Comparison of ENCODE assay signal across 7 cellular contexts in the genomic region with DNA sequence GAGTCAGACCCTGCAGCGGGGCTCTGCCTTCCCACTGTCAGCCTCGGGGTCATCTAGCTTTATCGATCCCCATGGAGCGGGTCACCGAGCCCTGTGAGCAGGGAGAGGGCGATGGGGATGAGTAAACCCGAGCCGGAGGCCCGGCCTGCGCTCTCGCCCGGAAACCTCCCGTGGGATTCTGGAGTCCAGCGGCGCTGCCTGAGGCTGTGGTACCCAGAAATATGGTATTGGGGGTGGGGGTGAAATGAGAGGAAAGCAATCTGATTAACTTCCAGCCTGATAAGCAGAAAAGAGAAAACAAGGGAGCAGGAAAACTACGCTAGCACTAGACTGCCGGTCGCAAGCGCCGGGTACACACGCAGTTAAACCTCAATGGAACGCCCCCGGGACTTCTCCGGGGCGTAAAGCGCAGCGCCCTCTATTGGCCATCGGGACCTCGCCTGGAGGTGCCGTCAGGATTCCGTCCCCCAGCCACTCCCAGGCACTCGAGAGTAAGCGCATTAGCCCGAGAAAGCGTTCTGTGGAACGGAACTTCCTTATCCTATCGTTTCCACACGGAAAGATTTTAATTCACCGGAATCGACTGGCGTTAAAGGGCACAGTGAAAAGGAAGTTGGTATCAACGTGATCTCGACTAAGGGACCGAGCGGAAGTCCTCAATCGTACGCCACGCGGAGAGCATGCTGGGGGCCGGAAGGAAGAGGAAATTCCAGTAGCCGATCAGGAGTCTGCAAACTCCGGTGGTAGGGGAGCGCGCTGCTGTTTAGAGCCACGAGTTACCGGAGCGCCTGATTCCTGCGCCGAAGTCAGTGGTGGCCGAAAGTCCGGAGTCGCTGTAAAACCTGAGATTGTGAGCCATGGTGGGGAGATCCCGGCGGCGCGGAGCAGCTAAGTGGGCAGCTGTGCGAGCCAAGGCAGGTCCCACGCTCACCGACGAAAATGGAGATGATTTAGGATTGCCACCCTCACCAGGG. TPM values are rescaled to one million over a fixed set of nuclear protein-coding genes. Genes with fewer than 3 reads are reported as not detected.
DNase-seq lines count a peak whose midpoint lies in the region; ATAC-seq and TF ChIP-seq lines count a peak whose summit lies in the region.

A gene with protein sequence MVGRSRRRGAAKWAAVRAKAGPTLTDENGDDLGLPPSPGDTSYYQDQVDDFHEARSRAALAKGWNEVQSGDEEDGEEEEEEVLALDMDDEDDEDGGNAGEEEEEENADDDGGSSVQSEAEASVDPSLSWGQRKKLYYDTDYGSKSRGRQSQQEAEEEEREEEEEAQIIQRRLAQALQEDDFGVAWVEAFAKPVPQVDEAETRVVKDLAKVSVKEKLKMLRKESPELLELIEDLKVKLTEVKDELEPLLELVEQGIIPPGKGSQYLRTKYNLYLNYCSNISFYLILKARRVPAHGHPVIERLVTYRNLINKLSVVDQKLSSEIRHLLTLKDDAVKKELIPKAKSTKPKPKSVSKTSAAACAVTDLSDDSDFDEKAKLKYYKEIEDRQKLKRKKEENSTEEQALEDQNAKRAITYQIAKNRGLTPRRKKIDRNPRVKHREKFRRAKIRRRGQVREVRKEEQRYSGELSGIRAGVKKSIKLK (plus strand): TSS at position 712 of the 974 bp plus-strand sequence. CDS start 146 bp downstream, at position 858.

- H3K4me3 ChIP-seq in astrocyte of the cerebellum (ENCODE audit: low read depth, low read length) = peak within 1 kb of the TSS; percentile 98

- ATAC-seq in GM18499 (IDR thresholded peaks at IDR 0.05; ENCODE audit: insufficient read depth, unreplicated experiment) (peak; percentile 86), HG02970 (IDR thresholded peaks at IDR 0.05; ENCODE audit: low FRiP score, unreplicated experiment) (peak; percentile 97)

- DNase-seq in NCI-H1930 (lab: John Stamatoyannopoulos, UW) (peak; percentile 94 to 96), T-helper 22 cell (ENCODE audit: low read depth) (peak; percentile 83), astrocyte of the cerebellum (ENCODE audit: low read depth) (peak; percentile 99), hepatic stellate cell (ENCODE audit: low spot score) (peak; percentile 89), renal cortical epithelial cell (ENCODE audit: low read depth) (peak; percentile 99)

- in situ Hi-C loops in astrocyte of the cerebellum (cut with HindIII; ENCODE audit: low sequenced_read_pairs) = no loop called here

- peak; percentile 99 for TF ChIP-seq CTCF in astrocyte of the cerebellum (IDR thresholded peaks at IDR 0.05; ENCODE audit: low read depth, low read length, missing control alignments)

RNA-seq across cellular contexts. Expression of the gene that starts here (rescaled TPM):
- 15.1 and 47.4 TPM in 2 replicates for total RNA-seq in renal cortical epithelial cell

Comparison
In these comparisons a context has a peak if more than half of its experiments do, and no peak if none do; other contexts are left out.
1. Peak in every context shown above with its lines: DNase-seq, ATAC-seq and H3K4me3 ChIP-seq.